In the genomic region with DNA sequence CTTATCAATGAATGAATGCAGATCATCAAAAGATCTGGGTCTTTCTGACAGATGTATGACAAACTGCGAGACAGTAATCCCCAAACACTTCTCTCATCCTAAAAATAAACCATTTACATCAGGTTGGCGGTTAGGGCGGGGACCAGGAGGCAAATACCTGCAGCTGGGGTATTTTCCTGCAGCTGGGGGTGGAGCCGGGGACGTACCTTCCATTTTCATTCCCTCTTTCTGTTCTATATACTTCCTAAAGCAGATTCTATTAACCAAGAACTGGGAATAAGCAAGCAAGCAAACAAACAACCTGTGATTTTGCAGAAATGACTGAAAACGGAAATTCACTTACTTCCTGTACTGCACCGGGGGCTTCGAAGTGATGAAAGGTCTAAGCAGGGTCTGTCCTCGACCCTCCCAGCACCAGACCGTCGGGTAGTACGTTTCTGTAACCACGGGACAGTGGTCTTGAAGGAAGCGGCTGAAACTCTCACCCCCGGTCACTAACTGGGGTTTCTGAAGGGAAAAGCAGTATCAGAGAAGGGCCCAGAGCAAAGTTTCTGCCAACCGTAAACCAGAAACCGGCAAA, we compare ENCODE assay signal across 8 cellular contexts. TPM values are rescaled to one million over a fixed set of nuclear protein-coding genes. Genes with fewer than 3 reads are reported as not detected.
DNase-seq lines count a peak whose midpoint lies in the region; ATAC-seq and TF ChIP-seq lines count a peak whose summit lies in the region.

No MANE protein-coding gene starts in this region.

- H3K36me3 ChIP-seq in CD4-positive, alpha-beta memory T cell (ENCODE audit: insufficient read depth, low read length), result peaks cover 12% of the 10 kb centered on the region
- peaks cover 0 to 21% (median 0%) of the 10 kb centered on the region in 3 donors for H3K36me3 ChIP-seq in Peyer's patch
- peaks cover 10% of the 10 kb centered on the region for H3K36me3 ChIP-seq in mesodermal cell (ENCODE audit: control insufficient read depth, insufficient read depth, low read length)
- peaks cover 0 to 28% (median 0%) of the 10 kb centered on the region in 3 donors for H3K36me3 ChIP-seq in tibial nerve

- peak overlapping the region; percentile 81 for H3K27ac ChIP-seq in CD4-positive, alpha-beta memory T cell (ENCODE audit: low read depth, low read length)
- peak overlapping the region; percentile 92 to 99 (median 97) for H3K27ac ChIP-seq in Peyer's patch
- H3K27ac ChIP-seq in caudate nucleus (ENCODE audit: low read depth, low read length), result peak overlapping the region; percentile 21
- H3K27ac ChIP-seq in mesodermal cell (ENCODE audit: low read depth, low read length, severe bottlenecking), result peak overlapping the region; percentile 12
- peak overlapping the region; percentile 67 to 94 (median 88) for H3K27ac ChIP-seq in tibial nerve

- no peaks in the 10 kb centered on the region for H3K9me3 ChIP-seq in CD4-positive, alpha-beta memory T cell (ENCODE audit: control insufficient read depth in 1 of 2, low read length in 2 of 2)
- H3K9me3 ChIP-seq in Peyer's patch (no peaks in the 10 kb centered on the region), mesodermal cell (ENCODE audit: control insufficient read depth, low read length) (no peaks in the 10 kb centered on the region), tibial nerve (peaks cover 0 to 7% (median 0%) of the 10 kb centered on the region in 4 donors)

- CTCF ChIA-PET in CD4-positive, alpha-beta memory T cell (lab: Charles Lee; ENCODE audit: partially characterized antibody), result interaction anchor here (1.1 to 2.6 kb wide), 6 partner anchors 9 to 104 kb away, joined by 3 to 12 read pairs (median 5); a partner anchor contains a TSS

- H3K4me3 Mint-ChIP-seq in CD4-positive, alpha-beta memory T cell, result peak overlapping the region; percentile 97 to 99 (median 98)

- 10 to 13% methylated on average over 12 to 14 of the region's 17 CpGs for WGBS in mesodermal cell (ENCODE audit: insufficient coverage in 2 of 2), 2 experiments
- 11 to 12% methylated on average over 17 of the region's 17 CpGs for WGBS in tibial nerve, 2 donors

- DNase-seq in CD4-positive, alpha-beta memory T cell, result peak in 1 of 5 donors; percentile 69
- DNase-seq in Peyer's patch, result peak in 2 of 3 donors; percentile 56 to 59
- DNase-seq in caudate nucleus (lab: John Stamatoyannopoulos, UW), result peak in 3 of 61 donors; percentile 2 to 11 (median 5)
- DNase-seq in tibial nerve (ENCODE audit: low spot score in 2 of 2), result no peak
- no peak for DNase-seq in NCI-H1048 (lab: John Stamatoyannopoulos, UW)

- H3K4me3 ChIP-seq in CD4-positive, alpha-beta memory T cell (ENCODE audit: low read length in 2 of 2), result peak overlapping the region; percentile 82 to 92
- H3K4me3 ChIP-seq in Peyer's patch (peak overlapping the region; percentile 70 to 98 (median 80)), mesodermal cell (ENCODE audit: extremely low read depth, insufficient read depth, low read length, poor library complexity, severe bottlenecking) (peak overlapping the region; percentile 84), tibial nerve (peak overlapping the region; percentile 65 to 96 (median 78))

- ATAC-seq in GM21825 (IDR thresholded peaks at IDR 0.05; ENCODE audit: unreplicated experiment), result peak; percentile 5
- ATAC-seq in HG02763 (IDR thresholded peaks at IDR 0.05; ENCODE audit: unreplicated experiment), result no peak

- no peaks in the 10 kb centered on the region for H3K9me3 Mint-ChIP-seq in CD4-positive, alpha-beta memory T cell

- H3K36me3 Mint-ChIP-seq in CD4-positive, alpha-beta memory T cell, result peaks cover 7 to 34% of the 10 kb centered on the region in 2 donors

- H3K27ac Mint-ChIP-seq in CD4-positive, alpha-beta memory T cell, result peak overlapping the region; percentile 94 to 96 (median 95)

- H3K27me3 ChIP-seq in CD4-positive, alpha-beta memory T cell (ENCODE audit: insufficient read depth, low read length), result no peaks in the 10 kb centered on the region
- H3K27me3 ChIP-seq in Peyer's patch (no peaks in the 10 kb centered on the region), tibial nerve (no peaks in the 10 kb centered on the region)

- H3K27me3 Mint-ChIP-seq in CD4-positive, alpha-beta memory T cell, result no peaks in the 10 kb centered on the region

- H3K4me1 Mint-ChIP-seq in CD4-positive, alpha-beta memory T cell, result peaks cover 20 to 39% (median 28%) of the 10 kb centered on the region in 4 donors

- peaks cover 24% of the 10 kb centered on the region for H3K4me1 ChIP-seq in CD4-positive, alpha-beta memory T cell (ENCODE audit: insufficient read depth, low read length)
- H3K4me1 ChIP-seq in Peyer's patch (peaks cover 0 to 4% (median 0%) of the 10 kb centered on the region in 4 donors), mesodermal cell (ENCODE audit: control insufficient read depth, insufficient read depth, low read length, poor library complexity, severe bottlenecking) (no peaks in the 10 kb centered on the region), tibial nerve (peaks cover 0 to 15% (median 0%) of the 10 kb centered on the region in 4 donors)

- intact Hi-C loops in CD4-positive, alpha-beta memory T cell (cut with micrococcal nuclease), result loop anchor here (5.0 kb wide), 1 partner anchor 591 kb away; a partner anchor contains a TSS

- POLR2A ChIA-PET in CD4-positive, alpha-beta memory T cell (lab: Charles Lee; ENCODE audit: partially characterized antibody), result interaction anchor here (0.7 to 3.1 kb wide), 8 partner anchors 9 to 103 kb away, joined by 3 to 77 read pairs (median 18); a partner anchor contains a TSS

- TF ChIP-seq CTCF in Peyer's patch (IDR thresholded peaks at IDR 0.05), result no peak
- TF ChIP-seq CTCF in tibial nerve (IDR thresholded peaks at IDR 0.05), result no peak

- TF ChIP-seq POLR2A in Peyer's patch (IDR thresholded peaks at IDR 0.05) (no peak), tibial nerve (IDR thresholded peaks at IDR 0.05) (no peak)

- no peak for TF ChIP-seq EP300 in tibial nerve (IDR thresholded peaks at IDR 0.05)

RNA-seq across cellular contexts. Expression of a gene that starts 1.2 kb away (rescaled TPM):
- total RNA-seq in CD4-positive, alpha-beta memory T cell, result 10 to 100 TPM; 63.0 to 65.6 TPM
- 10 to 100 TPM; 35.0 to 43.9 TPM for polyA plus RNA-seq in CD4-positive, alpha-beta memory T cell
- total RNA-seq in Peyer's patch (100 to 1,000 TPM in 1 of 4 donors, 10 to 100 TPM in 3; 23.1 to 133 (median 47.2) TPM), tibial nerve (10 to 100 TPM in 3 of 4 donors, 1 to 10 TPM in 1; 8.6 to 15.7 (median 12.8) TPM)
- 11.1 TPM for polyA plus RNA-seq in mesodermal cell (2013, experiment 1 of 2)
- 11.5 TPM for polyA plus RNA-seq in mesodermal cell (2013, experiment 2 of 2)

RNA-seq across cellular contexts. Expression of a gene that starts 37.3 kb away (rescaled TPM):
- total RNA-seq in CD4-positive, alpha-beta memory T cell, result 10 to 100 TPM; 37.6 to 39.0 TPM
- 1 to 10 TPM; 6.7 to 7.5 TPM for polyA plus RNA-seq in CD4-positive, alpha-beta memory T cell
- total RNA-seq in Peyer's patch, result 10 to 100 TPM; 13.8 to 47.0 (median 18.3) TPM
- polyA plus RNA-seq in mesodermal cell (2013, experiment 1 of 2), result 40.3 TPM
- polyA plus RNA-seq in mesodermal cell (2013, experiment 2 of 2), result 37.4 TPM
- 10 to 100 TPM; 25.8 to 33.9 (median 28.4) TPM for total RNA-seq in tibial nerve

Comparison
In these comparisons a context has a peak if more than half of its experiments do, and no peak if none do; other contexts are left out.
1. DNase-seq: peak in Peyer's patch (2 of 3); none in tibial nerve (0 of 2) and NCI-H1048 (single experiment).
2. H3K27ac ChIP-seq: peak in every context shown above with its lines; median percentile 97 in Peyer's patch; 88 in tibial nerve; 81 in CD4-positive, alpha-beta memory T cell; 21 in caudate nucleus; 12 in mesodermal cell.
3. Peak in every context shown above with its lines, with median percentiles within 50 percentile points of each other: H3K4me3 ChIP-seq.